Comparison of ENCODE assay signal across 17 cellular contexts in genomic region chr16:54897930-54898329, GRCh38. TPM values are rescaled to one million over a fixed set of nuclear protein-coding genes. Genes with fewer than 3 reads are reported as not detected.
DNase-seq lines count a peak whose midpoint lies in the region; ATAC-seq and TF ChIP-seq lines count a peak whose summit lies in the region.
"Had no signal": no experiment of that assay in that cellular context is flagged by ENCODE, and none has a peak within 500 bp of the region (broad histone marks: within the 10 kb centered on the region; RNA-seq: fewer than 3 reads in every experiment).

No MANE protein-coding gene starts in this region.

- H3K27ac Mint-ChIP-seq in stimulated activated naive B cell treated with anti-CD40 and anti-IgM and Interleukin-4, amounts not matched to agents 10 μg/mL and 1 μg/mL and 100 μg/mL, for 72 hours, result no peak overlapping the region
- H3K27ac Mint-ChIP-seq: B cell; CD4-positive, alpha-beta memory T cell; HFFc6 had no signal

- H3K9me3 ChIP-seq in BLaER1 (peaks cover 8% of the 10 kb centered on the region; the same call in 1 of the 2 replicates), OCI-LY7 (ENCODE audit: low read length) (peaks cover 22% of the 10 kb centered on the region)
- H3K9me3 ChIP-seq: HAP-1 had no signal

- peak overlapping the region; percentile 71; the same call in 1 of the 2 replicates for H2AFZ ChIP-seq in OCI-LY7 (ENCODE audit: low read length)

- CTCF ChIA-PET in OCI-LY7 (lab: Charles Lee; ENCODE audit: unreplicated experiment), result no interaction called here

- H3K4me3 Mint-ChIP-seq in stimulated activated naive B cell treated with anti-CD40 and anti-IgM and Interleukin-4, amounts not matched to agents 10 μg/mL and 1 μg/mL and 100 μg/mL, for 72 hours, result no peak overlapping the region
- H3K4me3 Mint-ChIP-seq: B cell; CD4-positive, alpha-beta memory T cell; HFFc6 had no signal

- H3K9ac ChIP-seq in BLaER1, result no peak overlapping the region

- peak; percentile 65 to 87 for ATAC-seq in stimulated activated naive B cell treated with anti-CD40 and anti-IgM and Interleukin-4, amounts not matched to agents 10 μg/mL and 1 μg/mL and 100 μg/mL, for 72 hours (replicated peaks)
- ATAC-seq in activated CD4-positive, CD25-positive, alpha-beta regulatory T cell treated with anti-CD3 and anti-CD28 coated beads, Interleukin-2, amount 50 U/mL, for 24 hours, result no peak

- H4K20me1 ChIP-seq in BLaER1 (no peaks in the 10 kb centered on the region), OCI-LY7 (ENCODE audit: insufficient read depth, low read length) (no peaks in the 10 kb centered on the region)

- POLR2A ChIA-PET in OCI-LY7 (lab: Charles Lee), result interaction anchor here (0.7 to 5.0 kb wide), 5 partner anchors 10 to 32 kb away, joined by 3 to 48 read pairs (median 4); no protein-coding TSS in a partner anchor

- TF ChIP-seq CTCF in OCI-LY7 (conservative IDR thresholded peaks at IDR 0.05; ENCODE audit: low read length), result no peak

- no peak overlapping the region for H3K27ac ChIP-seq in BLaER1
- H3K27ac ChIP-seq in OCI-LY7 (ENCODE audit: low read depth, low read length, poor library complexity, severe bottlenecking), result peak overlapping the region; percentile 97
- H3K27ac ChIP-seq: 22Rv1 had no signal

- H3K4me1 Mint-ChIP-seq in stimulated activated naive B cell treated with anti-CD40 and anti-IgM and Interleukin-4, amounts not matched to agents 10 μg/mL and 1 μg/mL and 100 μg/mL, for 72 hours, result peaks cover 3 to 9% of the 10 kb centered on the region in 2 donors
- H3K4me1 Mint-ChIP-seq: B cell; CD4-positive, alpha-beta memory T cell had no signal

- peak; percentile 34 for DNase-seq in MV-4-11 (lab: John Stamatoyannopoulos, UW)
- peak; percentile 96 for DNase-seq in OCI-LY7 (ENCODE audit: low spot score)
- DNase-seq in stimulated activated naive B cell treated with anti-CD40 and anti-IgM and Interleukin-4, amounts not matched to agents 10 μg/mL and 1 μg/mL and 100 μg/mL, for 72 hours, result no peak
- no peak for DNase-seq in DMS53 treated with DMSO at 0.1 percent for 48 hours (lab: John Stamatoyannopoulos, UW; ENCODE audit: unreplicated experiment)
- DNase-seq in NCI-H82 (lab: John Stamatoyannopoulos, UW), result no peak
- DNase-seq: C1 segment of cervical spinal cord; Calu3; CD4-positive, alpha-beta memory T cell; COR-L47; DMS79 treated with DMSO at 0.1 percent for 48 hours; GOT3; HFFc6 had no signal

- BruUV-seq in OCI-LY7 (replicated peaks; lab: Mats Ljungman, UMichigan), result no TSS peak

- peaks cover 9 to 15% of the 10 kb centered on the region in 2 donors for H3K27me3 Mint-ChIP-seq in stimulated activated naive B cell treated with anti-CD40 and anti-IgM and Interleukin-4, amounts not matched to agents 10 μg/mL and 1 μg/mL and 100 μg/mL, for 72 hours
- H3K27me3 Mint-ChIP-seq: CD4-positive, alpha-beta memory T cell had no signal

- H3K79me2 ChIP-seq in OCI-LY7 (ENCODE audit: insufficient read depth, low read depth, low read length), result no peaks in the 10 kb centered on the region

- H3K36me3 ChIP-seq in BLaER1 (no peaks in the 10 kb centered on the region), OCI-LY7 (ENCODE audit: insufficient read depth, low read length) (peaks cover 14% of the 10 kb centered on the region)
- H3K36me3 ChIP-seq: HAP-1 had no signal

- no peak overlapping the region for H3K4me3 ChIP-seq in BLaER1
- peak overlapping the region; percentile 49 for H3K4me3 ChIP-seq in OCI-LY7 (ENCODE audit: low read depth, low read length, poor library complexity, severe bottlenecking)
- H3K4me3 ChIP-seq: HAP-1 had no signal

- H3K27me3 ChIP-seq in BLaER1, result no peaks in the 10 kb centered on the region

- intact Hi-C loops in OCI-LY7 (cut with micrococcal nuclease; ENCODE audit: unreplicated experiment), result loop anchor here (1.0 kb wide), 1 partner anchor 31 kb away; no protein-coding TSS in a partner anchor

- H3K4me1 ChIP-seq in BLaER1, result peaks cover 15% of the 10 kb centered on the region
- H3K4me1 ChIP-seq in OCI-LY7 (ENCODE audit: insufficient read depth, low read length, poor library complexity, severe bottlenecking), result peaks cover 62% of the 10 kb centered on the region
- H3K4me1 ChIP-seq: HAP-1 had no signal

- H3K36me3 Mint-ChIP-seq in stimulated activated naive B cell treated with anti-CD40 and anti-IgM and Interleukin-4, amounts not matched to agents 10 μg/mL and 1 μg/mL and 100 μg/mL, for 72 hours, result no peaks in the 10 kb centered on the region
- H3K36me3 Mint-ChIP-seq: CD4-positive, alpha-beta memory T cell had no signal

- H3K9me2 ChIP-seq in OCI-LY7 (ENCODE audit: insufficient read depth, low read length), result no peaks in the 10 kb centered on the region

- H3K9me3 Mint-ChIP-seq in stimulated activated naive B cell treated with anti-CD40 and anti-IgM and Interleukin-4, amounts not matched to agents 10 μg/mL and 1 μg/mL and 100 μg/mL, for 72 hours, result peaks cover 10 to 11% of the 10 kb centered on the region in 2 donors
- H3K9me3 Mint-ChIP-seq: HFFc6 had no signal

- H3K4me2 ChIP-seq in BLaER1 (peak overlapping the region; percentile 7; the same call in 1 of the 2 replicates), OCI-LY7 (ENCODE audit: low read length) (peak overlapping the region; percentile 72)

RNA-seq across cellular contexts. Expression of gene IRX5, which starts 32.7 kb away (rescaled TPM):
- total RNA-seq in OCI-LY7 (2014; rRNA removed; shearing (Covaris generic)), result 5.9 and 7.7 TPM in 2 replicates
- total RNA-seq in OCI-LY7 (2022), result 5.0 and 5.1 TPM in 2 replicates
- total RNA-seq: B cell; CD4-positive, alpha-beta memory T cell had no signal

Comparison
In these comparisons a context has a peak if more than half of its experiments do, and no peak if none do; other contexts are left out.
1. DNase-seq: peak in MV-4-11 (single experiment) and OCI-LY7 (single experiment); none in stimulated activated naive B cell treated with anti-CD40 and anti-IgM and Interleukin-4, amounts not matched to agents 10 μg/mL and 1 μg/mL and 100 μg/mL, for 72 hours (single experiment), DMS53 treated with DMSO at 0.1 percent for 48 hours (single experiment) and NCI-H82 (single experiment).
2. ATAC-seq: peak in stimulated activated naive B cell treated with anti-CD40 and anti-IgM and Interleukin-4, amounts not matched to agents 10 μg/mL and 1 μg/mL and 100 μg/mL, for 72 hours (2 of 2); none in activated CD4-positive, CD25-positive, alpha-beta regulatory T cell treated with anti-CD3 and anti-CD28 coated beads, Interleukin-2, amount 50 U/mL, for 24 hours (0 of 2).